Comparison of ENCODE assay signal across 2 cellular contexts in the genomic region with DNA sequence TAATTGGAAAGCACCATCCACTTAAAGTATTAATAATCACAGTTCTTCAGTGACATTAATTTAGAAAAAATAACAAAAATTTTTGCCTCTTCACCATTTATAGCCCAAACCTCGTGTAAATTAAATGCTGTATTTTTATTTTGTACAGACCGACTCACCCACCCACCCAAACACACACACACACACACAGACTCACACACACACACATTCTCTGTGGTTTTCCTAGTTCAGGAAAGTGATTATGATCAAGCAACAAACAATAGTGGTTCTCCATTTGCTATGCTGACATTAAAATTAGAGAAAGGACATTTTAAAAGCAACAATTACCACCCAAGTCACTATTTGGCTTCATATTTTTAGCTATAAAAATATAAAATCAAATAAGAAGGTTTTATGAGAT.
TF ChIP-seq lines count a peak whose summit lies in the region.

No MANE protein-coding gene starts in this region.

TF ChIP-seq in SK-N-SH, 30 proteins besides CTCF, POLR2A, EP300 and RAD21 (continued from another document):
- TF ChIP-seq, protein P1, sequence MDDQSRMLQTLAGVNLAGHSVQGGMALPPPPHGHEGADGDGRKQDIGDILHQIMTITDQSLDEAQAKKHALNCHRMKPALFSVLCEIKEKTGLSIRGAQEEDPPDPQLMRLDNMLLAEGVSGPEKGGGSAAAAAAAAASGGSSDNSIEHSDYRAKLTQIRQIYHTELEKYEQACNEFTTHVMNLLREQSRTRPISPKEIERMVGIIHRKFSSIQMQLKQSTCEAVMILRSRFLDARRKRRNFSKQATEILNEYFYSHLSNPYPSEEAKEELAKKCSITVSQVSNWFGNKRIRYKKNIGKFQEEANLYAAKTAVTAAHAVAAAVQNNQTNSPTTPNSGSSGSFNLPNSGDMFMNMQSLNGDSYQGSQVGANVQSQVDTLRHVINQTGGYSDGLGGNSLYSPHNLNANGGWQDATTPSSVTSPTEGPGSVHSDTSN (IDR thresholded peaks at IDR 0.05): no peak
- TF ChIP-seq SMC3 (IDR thresholded peaks at IDR 0.05; ENCODE audit: low read depth, low read length) (no peak), TAF1 (IDR thresholded peaks at IDR 0.05; ENCODE audit: borderline replicate concordance, low read depth, low read length) (no peak), FOXM1 (IDR thresholded peaks at IDR 0.05; ENCODE audit: low read depth) (no peak), YY1 (IDR thresholded peaks at IDR 0.05; ENCODE audit: low read depth) (no peak), NFIC (IDR thresholded peaks at IDR 0.05; ENCODE audit: borderline replicate concordance) (no peak)
- TF ChIP-seq, protein P2, sequence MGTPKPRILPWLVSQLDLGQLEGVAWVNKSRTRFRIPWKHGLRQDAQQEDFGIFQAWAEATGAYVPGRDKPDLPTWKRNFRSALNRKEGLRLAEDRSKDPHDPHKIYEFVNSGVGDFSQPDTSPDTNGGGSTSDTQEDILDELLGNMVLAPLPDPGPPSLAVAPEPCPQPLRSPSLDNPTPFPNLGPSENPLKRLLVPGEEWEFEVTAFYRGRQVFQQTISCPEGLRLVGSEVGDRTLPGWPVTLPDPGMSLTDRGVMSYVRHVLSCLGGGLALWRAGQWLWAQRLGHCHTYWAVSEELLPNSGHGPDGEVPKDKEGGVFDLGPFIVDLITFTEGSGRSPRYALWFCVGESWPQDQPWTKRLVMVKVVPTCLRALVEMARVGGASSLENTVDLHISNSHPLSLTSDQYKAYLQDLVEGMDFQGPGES (IDR thresholded peaks at IDR 0.05; ENCODE audit: low read depth, low read length): no peak
TF ChIP-seq in SK-N-SH: peak in this region for 0.

TF ChIP-seq in SK-N-SH treated with all-trans-retinoic acid at 6 μM for 48 hours, 23 proteins besides CTCF, POLR2A, EP300 and RAD21 (continued from another document):
- TF ChIP-seq, protein P3, sequence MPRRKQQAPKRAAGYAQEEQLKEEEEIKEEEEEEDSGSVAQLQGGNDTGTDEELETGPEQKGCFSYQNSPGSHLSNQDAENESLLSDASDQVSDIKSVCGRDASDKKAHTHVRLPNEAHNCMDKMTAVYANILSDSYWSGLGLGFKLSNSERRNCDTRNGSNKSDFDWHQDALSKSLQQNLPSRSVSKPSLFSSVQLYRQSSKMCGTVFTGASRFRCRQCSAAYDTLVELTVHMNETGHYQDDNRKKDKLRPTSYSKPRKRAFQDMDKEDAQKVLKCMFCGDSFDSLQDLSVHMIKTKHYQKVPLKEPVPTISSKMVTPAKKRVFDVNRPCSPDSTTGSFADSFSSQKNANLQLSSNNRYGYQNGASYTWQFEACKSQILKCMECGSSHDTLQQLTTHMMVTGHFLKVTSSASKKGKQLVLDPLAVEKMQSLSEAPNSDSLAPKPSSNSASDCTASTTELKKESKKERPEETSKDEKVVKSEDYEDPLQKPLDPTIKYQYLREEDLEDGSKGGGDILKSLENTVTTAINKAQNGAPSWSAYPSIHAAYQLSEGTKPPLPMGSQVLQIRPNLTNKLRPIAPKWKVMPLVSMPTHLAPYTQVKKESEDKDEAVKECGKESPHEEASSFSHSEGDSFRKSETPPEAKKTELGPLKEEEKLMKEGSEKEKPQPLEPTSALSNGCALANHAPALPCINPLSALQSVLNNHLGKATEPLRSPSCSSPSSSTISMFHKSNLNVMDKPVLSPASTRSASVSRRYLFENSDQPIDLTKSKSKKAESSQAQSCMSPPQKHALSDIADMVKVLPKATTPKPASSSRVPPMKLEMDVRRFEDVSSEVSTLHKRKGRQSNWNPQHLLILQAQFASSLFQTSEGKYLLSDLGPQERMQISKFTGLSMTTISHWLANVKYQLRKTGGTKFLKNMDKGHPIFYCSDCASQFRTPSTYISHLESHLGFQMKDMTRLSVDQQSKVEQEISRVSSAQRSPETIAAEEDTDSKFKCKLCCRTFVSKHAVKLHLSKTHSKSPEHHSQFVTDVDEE (CRISPR knock-in tag; IDR thresholded peaks at IDR 0.05): no peak
- no peak for TF ChIP-seq BACH2 (CRISPR knock-in tag; IDR thresholded peaks at IDR 0.05; ENCODE audit: borderline replicate concordance)
- TF ChIP-seq, protein P4, sequence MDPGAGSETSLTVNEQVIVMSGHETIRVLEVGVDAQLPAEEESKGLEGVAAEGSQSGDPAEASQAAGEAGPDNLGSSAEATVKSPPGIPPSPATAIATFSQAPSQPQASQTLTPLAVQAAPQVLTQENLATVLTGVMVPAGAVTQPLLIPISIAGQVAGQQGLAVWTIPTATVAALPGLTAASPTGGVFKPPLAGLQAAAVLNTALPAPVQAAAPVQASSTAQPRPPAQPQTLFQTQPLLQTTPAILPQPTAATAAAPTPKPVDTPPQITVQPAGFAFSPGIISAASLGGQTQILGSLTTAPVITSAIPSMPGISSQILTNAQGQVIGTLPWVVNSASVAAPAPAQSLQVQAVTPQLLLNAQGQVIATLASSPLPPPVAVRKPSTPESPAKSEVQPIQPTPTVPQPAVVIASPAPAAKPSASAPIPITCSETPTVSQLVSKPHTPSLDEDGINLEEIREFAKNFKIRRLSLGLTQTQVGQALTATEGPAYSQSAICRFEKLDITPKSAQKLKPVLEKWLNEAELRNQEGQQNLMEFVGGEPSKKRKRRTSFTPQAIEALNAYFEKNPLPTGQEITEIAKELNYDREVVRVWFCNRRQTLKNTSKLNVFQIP (CRISPR knock-in tag; IDR thresholded peaks at IDR 0.05; ENCODE audit: borderline replicate concordance, low read depth): no peak
